In the genomic region with DNA sequence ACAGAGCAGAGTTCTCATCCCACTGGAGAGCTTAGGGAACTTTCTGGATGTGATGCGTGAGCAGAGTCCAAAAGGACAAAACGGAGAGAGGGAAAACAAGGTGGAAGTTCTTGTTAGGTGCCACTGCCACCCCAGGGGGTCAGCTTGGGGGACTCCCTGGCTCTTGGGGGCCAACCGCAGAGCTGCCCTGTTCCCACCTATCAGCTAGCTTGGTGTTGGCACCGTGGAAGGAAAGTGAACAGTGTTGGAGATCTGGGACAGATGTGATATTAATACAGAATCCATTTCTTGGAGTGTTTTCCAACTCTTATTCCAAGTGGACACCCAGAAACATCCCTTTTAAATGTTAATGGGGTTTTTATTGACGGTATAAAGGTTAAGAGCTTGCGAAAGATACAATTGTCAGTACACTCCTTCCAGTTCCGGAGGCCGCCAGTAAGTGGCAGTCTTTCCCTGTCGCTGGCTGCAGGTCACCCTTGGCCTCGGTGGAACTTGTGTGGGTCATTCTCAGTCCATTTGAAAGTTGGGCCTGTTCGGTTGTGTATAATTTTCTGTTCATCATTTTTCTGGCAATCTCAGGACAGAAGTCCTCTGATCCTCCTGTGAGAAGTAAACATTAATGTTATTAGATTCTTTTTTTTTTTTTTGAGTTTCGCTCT, we compare ENCODE assay signal across 8 cellular contexts. TPM values are rescaled to one million over a fixed set of nuclear protein-coding genes. Genes with fewer than 3 reads are reported as not detected.
A peak's percentile ranks its signal among the peaks of the same experiment; 100 is the strongest.
DNase-seq lines count a peak whose midpoint lies in the region; ATAC-seq, FAIRE-seq and TF ChIP-seq lines count a peak whose summit lies in the region.
"Not testable (repeated sequence)": the region's sequence is repeated elsewhere in the genome, so short reads cannot be mapped to it uniquely, and the experiment has no call there.

No MANE protein-coding gene starts in this region.

- not testable (repeated sequence) for H3K36me3 Mint-ChIP-seq in H9 (ENCODE audit: insufficient read depth in 1 of 3, low read depth in 3 of 3); WTC11; naive thymus-derived CD8-positive, alpha-beta T cell

- H3K14ac ChIP-seq in H9 (ENCODE audit: insufficient read depth, low read length), result not testable (repeated sequence)

- H3K23ac ChIP-seq in H9 (ENCODE audit: insufficient read length, low read depth, low read length), result not testable (repeated sequence)

- H4K8ac ChIP-seq in H9 (replicated peaks; ENCODE audit: insufficient read length, low read depth, low read length), result not testable (repeated sequence)

- 65% methylated on average over 6 of the region's 12 CpGs for WGBS in A549 (ENCODE audit: missing lambda C conversion rate)
- WGBS in H9 (ENCODE audit: extremely low coverage, insufficient read length, low lambda C conversion rate), result no CpG with 5 or more reads among the region's 12 CpGs
- WGBS in GM12878 (ENCODE audit: insufficient coverage, insufficient replicate concordance, low lambda C conversion rate, missing lambda C conversion rate), result 100% methylated on average over 1 of the region's 12 CpGs

- intact Hi-C loops in GM12878 (cut with micrococcal nuclease; ENCODE audit: unreplicated experiment); left colon (cut with DNase I, micrococcal nuclease); gastrocnemius medialis (cut with DNase I; ENCODE audit: low total_unique reads): not testable (repeated sequence)

- H3K4me2 ChIP-seq in A549; H9 (ENCODE audit: insufficient read depth, insufficient read length, low read length); GM12878 (ENCODE audit: control insufficient read depth, insufficient read depth): not testable (repeated sequence)

- POLR2A ChIA-PET in A549 (lab: Yijun Ruan, JAX); WTC11 (lab: Charles Lee); GM12878 (lab: Charles Lee); naive thymus-derived CD8-positive, alpha-beta T cell (lab: Charles Lee): not testable (repeated sequence)

- SMC1A ChIA-PET in GM12878 (lab: Charles Lee; ENCODE audit: uncharacterized antibody, unreplicated experiment), result not testable (repeated sequence)

- not testable (repeated sequence) for H2BK15ac ChIP-seq in H9 (ENCODE audit: low read depth, low read length)

- H3K4me1 ChIP-seq in A549; H9 (ENCODE audit: insufficient read depth, low read length); GM12878 (ENCODE audit: control insufficient read depth, insufficient read depth, low read length); gastrocnemius medialis: not testable (repeated sequence)

- not testable (repeated sequence) for TF ChIP-seq EP300 in A549 (IDR thresholded peaks at IDR 0.05); GM12878 (IDR thresholded peaks at IDR 0.05; ENCODE audit: borderline replicate concordance in 1 of 2, control insufficient read depth in 1 of 2, low read depth in 2 of 2, low read length in 2 of 2)

- H2BK120ac ChIP-seq in H9 (ENCODE audit: low read depth, low read length, poor library complexity, severe bottlenecking), result not testable (repeated sequence)

- not testable (repeated sequence) for H3K27me3 ChIP-seq in H9 (ENCODE audit: insufficient read depth, low read length); GM12878 (replicated peaks in 1 of 2; ENCODE audit: control insufficient read depth in 2 of 2, insufficient read depth in 2 of 2, low read length in 1 of 2); gastrocnemius medialis

- FAIRE-seq in A549 (lab: Jason Lieb, UNC); GM12878 (lab: Jason Lieb, UNC): not testable (repeated sequence)

- H4K5ac ChIP-seq in H9 (ENCODE audit: insufficient read length, low read depth, low read length), result not testable (repeated sequence)

- TF ChIP-seq POLR2A in A549 (IDR thresholded peaks at IDR 0.05; ENCODE audit: low read length); GM12878 (IDR thresholded peaks at IDR 0.05; ENCODE audit: low read depth, low read length); gastrocnemius medialis (IDR thresholded peaks at IDR 0.05): not testable (repeated sequence)

- H3K56ac ChIP-seq in H9 (ENCODE audit: insufficient read length, low read depth, low read length), result not testable (repeated sequence)

- RAD21 ChIA-PET in GM12878 (lab: Charles Lee; ENCODE audit: unreplicated experiment), result not testable (repeated sequence)

- not testable (repeated sequence) for H3K9me3 ChIP-seq in A549; H9 (ENCODE audit: control insufficient read depth, low read depth, low read length); GM12878 (replicated peaks; ENCODE audit: control insufficient read depth, insufficient read depth, low read length); gastrocnemius medialis

- not testable (repeated sequence) for H3K23me2 ChIP-seq in H9 (ENCODE audit: insufficient read length, low read depth, low read length, poor library complexity, severe bottlenecking)

- not testable (repeated sequence) for H3K27me3 Mint-ChIP-seq in H9 (ENCODE audit: low read depth); WTC11 (ENCODE audit: low read depth); naive thymus-derived CD8-positive, alpha-beta T cell

- H3K18ac ChIP-seq in H9 (ENCODE audit: insufficient read length, low read depth, low read length), result not testable (repeated sequence)

- peak in 1 of 2 experiments; percentile 27; a peak in 1 of 5 replicates for TF ChIP-seq RAD21 in A549 (conservative IDR thresholded peaks at IDR 0.05 in 1 of 2, IDR thresholded peaks at IDR 0.05 in 1 of 2)
- not testable (repeated sequence) for TF ChIP-seq RAD21 in GM12878 (IDR thresholded peaks at IDR 0.05; ENCODE audit: insufficient read depth, low read depth, low read length)

- H3K9me3 Mint-ChIP-seq in H9; WTC11; naive thymus-derived CD8-positive, alpha-beta T cell: not testable (repeated sequence)

- ATAC-seq in A549 (peak; percentile 49 to 80; a peak in 4 of 6 replicates), WTC11 (peak; percentile 86), GM12878 (peak; percentile 75), esophagus mucosa (peak; percentile 39), left colon (peak; percentile 89), gastrocnemius medialis (peak; percentile 66 to 76)
- ATAC-seq in naive thymus-derived CD8-positive, alpha-beta T cell, result peak; percentile 59 to 65

- DNase-seq in A549 (ENCODE audit: low read depth in 1 of 2, low spot score in 1 of 2); H9; WTC11 (ENCODE audit: low spot score); GM12878 (ENCODE audit: low read depth, low spot score); left colon; gastrocnemius medialis: not testable (repeated sequence)
- DNase-seq in naive thymus-derived CD8-positive, alpha-beta T cell, result peak in 2 of 10 donors; percentile 18 to 21

- TF ChIP-seq CTCF in A549 (IDR thresholded peaks at IDR 0.05); WTC11 (IDR thresholded peaks at IDR 0.05); GM12878 (IDR thresholded peaks at IDR 0.05 in 2 of 3, conservative IDR thresholded peaks at IDR 0.05 in 1 of 3; ENCODE audit: control insufficient read depth in 2 of 3, extremely low read depth in 1 of 3, insufficient read depth in 1 of 3, low read depth in 3 of 3, low read length in 3 of 3): not testable (repeated sequence)
- TF ChIP-seq CTCF in H9 (conservative IDR thresholded peaks at IDR 0.05) (peak; percentile 48; the same call in 2 of the 3 replicates), gastrocnemius medialis (IDR thresholded peaks at IDR 0.05 in 4 of 5, conservative IDR thresholded peaks at IDR 0.05 in 1 of 5) (peak in 1 of 5 experiments; percentile 31)

- not testable (repeated sequence) for H2BK20ac ChIP-seq in H9 (ENCODE audit: low read depth, low read length, poor library complexity, severe bottlenecking)

- H3K27ac ChIP-seq in A549; H9 (ENCODE audit: insufficient read length, low read depth, low read length); GM12878 (ENCODE audit: control insufficient read depth, insufficient read depth); gastrocnemius medialis: not testable (repeated sequence)

- H4K91ac ChIP-seq in H9 (ENCODE audit: insufficient read length, low read depth, low read length), result not testable (repeated sequence)

- H3K4ac ChIP-seq in H9 (ENCODE audit: low read depth, low read length), result not testable (repeated sequence)

- H3K4me3 Mint-ChIP-seq in H9; WTC11; naive thymus-derived CD8-positive, alpha-beta T cell: not testable (repeated sequence)

- H3K79me1 ChIP-seq in H9 (ENCODE audit: insufficient read depth, low read depth, low read length, poor library complexity, severe bottlenecking), result not testable (repeated sequence)

- not testable (repeated sequence) for H2AK5ac ChIP-seq in H9 (ENCODE audit: insufficient read length, low read length)

- H4K20me1 ChIP-seq in H9 (ENCODE audit: control insufficient read depth, insufficient read depth, insufficient read length); GM12878 (ENCODE audit: control insufficient read depth, insufficient read depth): not testable (repeated sequence)

- not testable (repeated sequence) for H3K36me3 ChIP-seq in GM12878 (ENCODE audit: control insufficient read depth in 2 of 2, insufficient read depth in 2 of 2, low read length in 1 of 2); gastrocnemius medialis

- not testable (repeated sequence) for H3K4me3 ChIP-seq in A549, GM12878, gastrocnemius medialis

- not testable (repeated sequence) for H3K9ac ChIP-seq in H9 (ENCODE audit: extremely low read depth, insufficient read length, low read length); GM12878 (ENCODE audit: control insufficient read depth, insufficient read depth, low read length)

- H3K27ac Mint-ChIP-seq in H9; WTC11; naive thymus-derived CD8-positive, alpha-beta T cell: not testable (repeated sequence)

- in situ Hi-C loops in GM12878 (cut with MboI); gastrocnemius medialis (cut with MboI; ENCODE audit: low sequenced_read_pairs in 4 of 4): not testable (repeated sequence)

- H3K79me2 ChIP-seq in H9 (ENCODE audit: insufficient read depth, low read length); GM12878 (ENCODE audit: control insufficient read depth, insufficient read depth, low read length): not testable (repeated sequence)

- CTCF ChIA-PET in A549 (lab: Yijun Ruan, JAX); WTC11 (lab: Charles Lee); GM12878 (lab: Yijun Ruan, JAX): not testable (repeated sequence)

- H2BK5ac ChIP-seq in H9 (ENCODE audit: insufficient read length, low read length), result not testable (repeated sequence)

- H3K4me1 Mint-ChIP-seq in H9; WTC11; naive thymus-derived CD8-positive, alpha-beta T cell: not testable (repeated sequence)

- H2BK12ac ChIP-seq in H9 (ENCODE audit: insufficient read length, low read depth, low read length), result not testable (repeated sequence)

- not testable (repeated sequence) for H2AFZ ChIP-seq in H9 (ENCODE audit: low read length); GM12878 (ENCODE audit: control insufficient read depth, low read depth, low read length)

- BruUV-seq in GM12878 (replicated peaks; lab: Mats Ljungman, UMichigan), result not testable (repeated sequence)

- not testable (repeated sequence) for H3T11ph ChIP-seq in H9 (ENCODE audit: low read length)

RNA-seq across cellular contexts. Expression of a gene that starts 40.1 kb away (rescaled TPM):
- polyA plus RNA-seq in A549 (2011; rRNA removed), result 55.6 and 62.7 TPM in 2 replicates
- polyA plus RNA-seq in A549 (2012; cell fraction: cytosol; rRNA removed), result 45.4 and 59.4 TPM in 2 replicates
- 191 and 201 TPM in 2 replicates for polyA plus RNA-seq in A549 (2012; cell fraction: nucleus; rRNA removed)
- polyA plus RNA-seq in A549 (2017; fragmentation: RNase III; extraction: RNeasy Plus Mini Kit Qiagen cat#74134 plus additional on column Dnase treatment), result 55.4 to 61.2 TPM (median 59.9 TPM) in 3 replicates
- 11.1 and 16.3 TPM in 2 replicates for polyA minus RNA-seq in A549 (2011; rRNA and poly(A)+ RNA removed)
- total RNA-seq in H9 (2021), result 123 and 130 TPM in 2 replicates
- 115 to 118 TPM (median 116 TPM) in 3 replicates for total RNA-seq in WTC11 (2021)
- total RNA-seq in GM12878 (2013; cell fraction: nucleolus; rRNA removed), result 165 and 181 TPM in 2 replicates
- total RNA-seq in GM12878 (2014; rRNA removed), result 13.6 and 13.7 TPM in 2 replicates
- total RNA-seq in GM12878 (2014; rRNA removed; fragmentation: Illumina TruSeq; extraction: Trizol), result 14.6 and 15.7 TPM in 2 replicates
- total RNA-seq in GM12878 (2021), result 42.8 and 42.9 TPM in 2 replicates
- polyA plus RNA-seq in GM12878 (2011; ENCODE audit: low read depth), result 26.3 TPM
- 36.0 and 39.8 TPM in 2 replicates for polyA plus RNA-seq in GM12878 (2011; rRNA removed)
- polyA plus RNA-seq in GM12878 (2011; cell fraction: cytosol; rRNA removed), result 16.9 and 22.3 TPM in 2 replicates
- polyA plus RNA-seq in GM12878 (2011; cell fraction: nucleus; rRNA removed), result 228 and 263 TPM in 2 replicates
- 48.7 and 63.6 TPM in 2 replicates for polyA plus RNA-seq in GM12878 (2012)
- polyA plus RNA-seq in GM12878 (2014; fragmentation: Illumina TruSeq; extraction: Trizol), result 32.4 and 50.4 TPM in 2 replicates
- 1 to 10 TPM; 7.7 to 8.9 TPM for polyA plus RNA-seq in GM12878 (2014; fragmentation: Nextera tagmentation; extraction: Ambion mirVana)
- polyA plus RNA-seq in GM12878 (2014; rRNA removed), result 30.1 and 31.4 TPM in 2 replicates
- polyA plus RNA-seq in GM12878 (2016; fragmentation: Nextera tagmentation; extraction: Ambion mirVana), result 10 to 100 TPM in 1 of 2 experiments, 1 to 10 TPM in 1; 9.3 to 10.2 TPM
- polyA minus RNA-seq in GM12878 (2011; rRNA and poly(A)+ RNA removed), result 16.1 and 17.8 TPM in 2 replicates
- 8.3 and 9.5 TPM in 2 replicates for polyA minus RNA-seq in GM12878 (2011; cell fraction: cytosol; rRNA and poly(A)+ RNA removed)
- polyA minus RNA-seq in GM12878 (2011; cell fraction: nucleus; rRNA and poly(A)+ RNA removed), result 37.6 and 53.8 TPM in 2 replicates
- total RNA-seq in esophagus mucosa, result 29.5 TPM
- 10 to 100 TPM; 54.7 to 73.6 TPM for total RNA-seq in left colon
- total RNA-seq in naive thymus-derived CD8-positive, alpha-beta T cell, result 100 to 1,000 TPM; 164 to 180 TPM
- 1 to 10 TPM in 1 of 3 donors, under 1 TPM in 2; 0.52 to 6.2 (median 0.54) TPM for polyA plus RNA-seq in naive thymus-derived CD8-positive, alpha-beta T cell
- total RNA-seq in gastrocnemius medialis, result 10 to 100 TPM; 19.6 to 53.1 (median 25.7) TPM

Comparison
In these comparisons a context has a peak if more than half of its experiments do, and no peak if none do; other contexts are left out.
1. ATAC-seq: peak in every context shown above with its lines; median percentile 89 in left colon; 86 in WTC11; 75 in GM12878; 71 in gastrocnemius medialis; 64 in A549; 62 in naive thymus-derived CD8-positive, alpha-beta T cell; 39 in esophagus mucosa.